Comparison of ENCODE assay signal across 13 cellular contexts in the genomic region with DNA sequence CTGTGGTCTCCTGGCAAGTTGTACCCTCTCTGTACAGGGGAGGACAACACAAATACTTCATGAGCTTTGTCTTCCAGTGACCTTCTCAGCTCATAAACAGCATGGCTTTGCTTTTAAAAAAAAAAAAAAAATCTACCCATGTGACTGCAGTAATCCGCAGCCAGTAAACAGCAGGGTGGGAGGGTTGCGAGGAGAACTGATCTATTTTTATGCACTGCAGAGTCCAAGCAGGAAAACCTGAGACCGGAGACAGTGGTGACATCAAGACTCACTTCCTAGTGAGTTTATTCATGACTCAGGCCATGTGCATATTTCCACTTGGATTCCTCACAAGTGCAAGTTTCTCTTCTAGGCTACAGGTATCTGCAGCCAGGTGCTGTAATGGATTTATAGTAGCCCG.
DNase-seq lines count a peak whose midpoint lies in the region; ATAC-seq, FAIRE-seq and TF ChIP-seq lines count a peak whose summit lies in the region.
"Had no signal": no experiment of that assay in that cellular context is flagged by ENCODE, and none has a peak within 500 bp of the region (broad histone marks: within the 10 kb centered on the region; RNA-seq: fewer than 3 reads in every experiment).

No MANE protein-coding gene starts in this region.

- TF ChIP-seq CTCF in LNCaP clone FGC (IDR thresholded peaks at IDR 0.05; ENCODE audit: control insufficient read depth, extremely low read depth, insufficient read depth) (no peak), bronchial epithelial cell (IDR thresholded peaks at IDR 0.05; ENCODE audit: insufficient read depth, low read length, severe bottlenecking) (no peak)

- H3K4me3 ChIP-seq in LNCaP clone FGC (ENCODE audit: low read depth, low read length): no peak overlapping the region
- no peak overlapping the region for H3K4me3 ChIP-seq in bronchial epithelial cell (ENCODE audit: low read depth, low read length)
- H3K4me3 ChIP-seq: Peyer's patch had no signal

- peaks cover 31% of the 10 kb centered on the region for H3K36me3 Mint-ChIP-seq in effector memory CD8-positive, alpha-beta T cell (ENCODE audit: insufficient read depth)
- H3K36me3 Mint-ChIP-seq: activated naive CD8-positive, alpha-beta T cell treated with anti-CD3 and anti-CD28 coated beads for 36 hours had no signal

- H3K27ac Mint-ChIP-seq in effector memory CD8-positive, alpha-beta T cell: no peak overlapping the region
- H3K27ac Mint-ChIP-seq: activated naive CD8-positive, alpha-beta T cell treated with anti-CD3 and anti-CD28 coated beads for 36 hours had no signal

- no peaks in the 10 kb centered on the region for H3K9me3 Mint-ChIP-seq in effector memory CD8-positive, alpha-beta T cell
- H3K9me3 Mint-ChIP-seq: activated naive CD8-positive, alpha-beta T cell treated with anti-CD3 and anti-CD28 coated beads for 36 hours; CD14-positive monocyte had no signal

- peak; percentile 53 for DNase-seq in AG08396 (ENCODE audit: low spot score)
- DNase-seq in LNCaP clone FGC (ENCODE audit: low read depth): peak; percentile 47
- DNase-seq in bronchial epithelial cell (ENCODE audit: low read depth): peak; percentile 61
- DNase-seq in kidney tubule cell (ENCODE audit: low spot score): peak; percentile 89
- DNase-seq in effector memory CD8-positive, alpha-beta T cell: no peak
- DNase-seq in NCI-H2081 (lab: John Stamatoyannopoulos, UW): no peak
- DNase-seq: activated naive CD8-positive, alpha-beta T cell treated with anti-CD3 and anti-CD28 coated beads for 36 hours; MV-4-11; Peyer's patch; stimulated activated CD4-positive, alpha-beta T cell treated with anti-CD3 and anti-CD28 coated beads, Interleukin-4, amount 100 ng/mL, for 1 hour had no signal

- FAIRE-seq in bronchial epithelial cell (lab: Jason Lieb, UNC): no peak

- no peaks in the 10 kb centered on the region for H3K4me1 Mint-ChIP-seq in effector memory CD8-positive, alpha-beta T cell (ENCODE audit: low read depth in 2 of 2)
- H3K4me1 Mint-ChIP-seq: CD14-positive monocyte had no signal

- no peaks in the 10 kb centered on the region for H3K27me3 ChIP-seq in bronchial epithelial cell (ENCODE audit: control insufficient read depth, insufficient read depth, low read length)
- H3K27me3 ChIP-seq: Peyer's patch had no signal

- no peaks in the 10 kb centered on the region for H3K36me3 ChIP-seq in bronchial epithelial cell (ENCODE audit: control insufficient read depth, insufficient read depth, low read length)

- no peaks in the 10 kb centered on the region for H3K27me3 Mint-ChIP-seq in effector memory CD8-positive, alpha-beta T cell
- H3K27me3 Mint-ChIP-seq: activated naive CD8-positive, alpha-beta T cell treated with anti-CD3 and anti-CD28 coated beads for 36 hours had no signal

- ATAC-seq in GM19463 (IDR thresholded peaks at IDR 0.05; ENCODE audit: unreplicated experiment) (no peak), GM18511 (IDR thresholded peaks at IDR 0.05; ENCODE audit: unreplicated experiment) (no peak)
- ATAC-seq in effector memory CD8-positive, alpha-beta T cell (replicated peaks): no peak

- no peak overlapping the region for H3K4me3 Mint-ChIP-seq in effector memory CD8-positive, alpha-beta T cell
- H3K4me3 Mint-ChIP-seq: activated naive CD8-positive, alpha-beta T cell treated with anti-CD3 and anti-CD28 coated beads for 36 hours; CD14-positive monocyte had no signal

Comparison
In these comparisons a context has a peak if more than half of its experiments do, and no peak if none do; other contexts are left out.
1. DNase-seq: peak in AG08396 (single experiment), LNCaP clone FGC (single experiment), bronchial epithelial cell (single experiment) and kidney tubule cell (single experiment); none in effector memory CD8-positive, alpha-beta T cell (0 of 3) and NCI-H2081 (0 of 2).